1 cellular context compared by ENCODE assay signal in genomic region chr5:159855476-159856157, GRCh38.
TF ChIP-seq lines count a peak whose summit lies in the region.

No MANE protein-coding gene starts in this region.

TF ChIP-seq in SK-N-SH, 30 proteins besides CTCF, POLR2A, EP300 and RAD21 (continued from another document):
- TF ChIP-seq RFX5 (IDR thresholded peaks at IDR 0.05; ENCODE audit: low read length) (no peak), MEF2A (IDR thresholded peaks at IDR 0.05; ENCODE audit: borderline replicate concordance, low read depth) (peak; percentile 10; the same call in 1 of the 2 replicates), RCOR1 (IDR thresholded peaks at IDR 0.05; ENCODE audit: low read length) (no peak), TEAD4 (IDR thresholded peaks at IDR 0.05; ENCODE audit: borderline replicate concordance, insufficient read depth) (no peak), SMC3 (IDR thresholded peaks at IDR 0.05; ENCODE audit: low read depth, low read length) (no peak), TAF1 (IDR thresholded peaks at IDR 0.05; ENCODE audit: borderline replicate concordance, low read depth, low read length) (no peak), GATA2 (CRISPR knock-in tag; IDR thresholded peaks at IDR 0.05) (no peak), RXRA (IDR thresholded peaks at IDR 0.05; ENCODE audit: borderline replicate concordance, low read depth) (peak; percentile 69; the same call in 1 of the 2 replicates), MXI1 (IDR thresholded peaks at IDR 0.05; ENCODE audit: low read depth, low read length) (no peak), FOSL2 (IDR thresholded peaks at IDR 0.05; ENCODE audit: borderline replicate concordance, low read depth) (peak; percentile 55; the same call in 1 of the 2 replicates), POLR2AphosphoS5 (IDR thresholded peaks at IDR 0.05; ENCODE audit: low read depth, low read length) (peak; percentile 75), ELF1 (IDR thresholded peaks at IDR 0.05) (no peak), SIN3A (IDR thresholded peaks at IDR 0.05; ENCODE audit: borderline replicate concordance, low read depth, low read length) (no peak), JUND (IDR thresholded peaks at IDR 0.05) (peak; percentile 64), EZH2phosphoT487 (IDR thresholded peaks at IDR 0.05; ENCODE audit: borderline replicate concordance, low read depth) (no peak), YY1 (IDR thresholded peaks at IDR 0.05; ENCODE audit: low read depth) (no peak; the same call in 1 of the 2 replicates), NFIC (IDR thresholded peaks at IDR 0.05; ENCODE audit: borderline replicate concordance) (peak; percentile 88), FOXM1 (IDR thresholded peaks at IDR 0.05; ENCODE audit: low read depth) (0 out of 2 replicates have a peak, but pooled peaks have one; percentile 69), CHD2 (IDR thresholded peaks at IDR 0.05; ENCODE audit: low read length, partially characterized antibody) (no peak)
- TF ChIP-seq, protein P1, sequence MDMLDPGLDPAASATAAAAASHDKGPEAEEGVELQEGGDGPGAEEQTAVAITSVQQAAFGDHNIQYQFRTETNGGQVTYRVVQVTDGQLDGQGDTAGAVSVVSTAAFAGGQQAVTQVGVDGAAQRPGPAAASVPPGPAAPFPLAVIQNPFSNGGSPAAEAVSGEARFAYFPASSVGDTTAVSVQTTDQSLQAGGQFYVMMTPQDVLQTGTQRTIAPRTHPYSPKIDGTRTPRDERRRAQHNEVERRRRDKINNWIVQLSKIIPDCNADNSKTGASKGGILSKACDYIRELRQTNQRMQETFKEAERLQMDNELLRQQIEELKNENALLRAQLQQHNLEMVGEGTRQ (IDR thresholded peaks at IDR 0.05; ENCODE audit: borderline replicate concordance, low read depth, low read length), result no peak
- TF ChIP-seq, protein P2, sequence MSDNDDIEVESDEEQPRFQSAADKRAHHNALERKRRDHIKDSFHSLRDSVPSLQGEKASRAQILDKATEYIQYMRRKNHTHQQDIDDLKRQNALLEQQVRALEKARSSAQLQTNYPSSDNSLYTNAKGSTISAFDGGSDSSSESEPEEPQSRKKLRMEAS (IDR thresholded peaks at IDR 0.05; ENCODE audit: low read depth), result 0 out of 2 replicates have a peak, but pooled peaks have one; percentile 15
- TF ChIP-seq, protein P3, sequence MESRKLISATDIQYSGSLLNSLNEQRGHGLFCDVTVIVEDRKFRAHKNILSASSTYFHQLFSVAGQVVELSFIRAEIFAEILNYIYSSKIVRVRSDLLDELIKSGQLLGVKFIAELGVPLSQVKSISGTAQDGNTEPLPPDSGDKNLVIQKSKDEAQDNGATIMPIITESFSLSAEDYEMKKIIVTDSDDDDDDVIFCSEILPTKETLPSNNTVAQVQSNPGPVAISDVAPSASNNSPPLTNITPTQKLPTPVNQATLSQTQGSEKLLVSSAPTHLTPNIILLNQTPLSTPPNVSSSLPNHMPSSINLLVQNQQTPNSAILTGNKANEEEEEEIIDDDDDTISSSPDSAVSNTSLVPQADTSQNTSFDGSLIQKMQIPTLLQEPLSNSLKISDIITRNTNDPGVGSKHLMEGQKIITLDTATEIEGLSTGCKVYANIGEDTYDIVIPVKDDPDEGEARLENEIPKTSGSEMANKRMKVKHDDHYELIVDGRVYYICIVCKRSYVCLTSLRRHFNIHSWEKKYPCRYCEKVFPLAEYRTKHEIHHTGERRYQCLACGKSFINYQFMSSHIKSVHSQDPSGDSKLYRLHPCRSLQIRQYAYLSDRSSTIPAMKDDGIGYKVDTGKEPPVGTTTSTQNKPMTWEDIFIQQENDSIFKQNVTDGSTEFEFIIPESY (IDR thresholded peaks at IDR 0.05; ENCODE audit: borderline replicate concordance, low read depth), result 0 out of 2 replicates have a peak, but pooled peaks have one; percentile 21
